ENCODE assay signal across 1 cellular context in the genomic region with DNA sequence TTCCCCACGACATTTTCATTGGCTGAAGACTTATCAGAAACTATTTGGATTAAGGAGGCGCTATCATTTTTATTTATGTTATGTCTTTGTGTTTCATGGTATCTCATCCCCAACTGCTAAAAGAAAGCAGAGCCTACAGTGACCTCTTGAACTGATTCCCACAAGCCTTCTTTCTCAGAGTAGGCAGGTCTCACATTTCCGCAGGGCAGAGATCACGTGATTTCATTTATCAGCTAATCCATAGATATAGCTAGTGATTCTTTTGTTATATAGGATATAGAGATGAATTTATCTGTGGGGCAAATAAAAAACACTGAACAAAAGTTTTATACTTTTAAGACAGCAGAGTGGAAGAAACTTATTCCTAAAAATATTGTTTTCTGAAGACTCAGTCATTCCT.
TF ChIP-seq lines count a peak whose summit lies in the region.

No MANE protein-coding gene starts in this region.

TF ChIP-seq in SK-N-SH treated with all-trans-retinoic acid at 6 μM for 48 hours, 23 proteins besides CTCF, POLR2A, EP300 and RAD21 (continued from another document):
- TF ChIP-seq, protein P1, sequence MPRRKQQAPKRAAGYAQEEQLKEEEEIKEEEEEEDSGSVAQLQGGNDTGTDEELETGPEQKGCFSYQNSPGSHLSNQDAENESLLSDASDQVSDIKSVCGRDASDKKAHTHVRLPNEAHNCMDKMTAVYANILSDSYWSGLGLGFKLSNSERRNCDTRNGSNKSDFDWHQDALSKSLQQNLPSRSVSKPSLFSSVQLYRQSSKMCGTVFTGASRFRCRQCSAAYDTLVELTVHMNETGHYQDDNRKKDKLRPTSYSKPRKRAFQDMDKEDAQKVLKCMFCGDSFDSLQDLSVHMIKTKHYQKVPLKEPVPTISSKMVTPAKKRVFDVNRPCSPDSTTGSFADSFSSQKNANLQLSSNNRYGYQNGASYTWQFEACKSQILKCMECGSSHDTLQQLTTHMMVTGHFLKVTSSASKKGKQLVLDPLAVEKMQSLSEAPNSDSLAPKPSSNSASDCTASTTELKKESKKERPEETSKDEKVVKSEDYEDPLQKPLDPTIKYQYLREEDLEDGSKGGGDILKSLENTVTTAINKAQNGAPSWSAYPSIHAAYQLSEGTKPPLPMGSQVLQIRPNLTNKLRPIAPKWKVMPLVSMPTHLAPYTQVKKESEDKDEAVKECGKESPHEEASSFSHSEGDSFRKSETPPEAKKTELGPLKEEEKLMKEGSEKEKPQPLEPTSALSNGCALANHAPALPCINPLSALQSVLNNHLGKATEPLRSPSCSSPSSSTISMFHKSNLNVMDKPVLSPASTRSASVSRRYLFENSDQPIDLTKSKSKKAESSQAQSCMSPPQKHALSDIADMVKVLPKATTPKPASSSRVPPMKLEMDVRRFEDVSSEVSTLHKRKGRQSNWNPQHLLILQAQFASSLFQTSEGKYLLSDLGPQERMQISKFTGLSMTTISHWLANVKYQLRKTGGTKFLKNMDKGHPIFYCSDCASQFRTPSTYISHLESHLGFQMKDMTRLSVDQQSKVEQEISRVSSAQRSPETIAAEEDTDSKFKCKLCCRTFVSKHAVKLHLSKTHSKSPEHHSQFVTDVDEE (CRISPR knock-in tag; IDR thresholded peaks at IDR 0.05): no peak
- TF ChIP-seq ZNF8 (CRISPR knock-in tag; IDR thresholded peaks at IDR 0.05): no peak
- TF ChIP-seq ARNTL (CRISPR knock-in tag; IDR thresholded peaks at IDR 0.05; ENCODE audit: borderline replicate concordance, low read depth): no peak
- no peak for TF ChIP-seq ZC3H10 (CRISPR knock-in tag; IDR thresholded peaks at IDR 0.05)
- TF ChIP-seq PATZ1 (CRISPR knock-in tag; IDR thresholded peaks at IDR 0.05; ENCODE audit: borderline replicate concordance): no peak
